ENCODE assay signal across 20 cellular contexts in genomic region chr11:8291421-8292350, GRCh38. TPM values are rescaled to one million over a fixed set of nuclear protein-coding genes. Genes with fewer than 3 reads are reported as not detected.
DNase-seq lines count a peak whose midpoint lies in the region; ATAC-seq and TF ChIP-seq lines count a peak whose summit lies in the region.
"Had no signal": no experiment of that assay in that cellular context is flagged by ENCODE, and none has a peak within 500 bp of the region (broad histone marks: within the 10 kb centered on the region; RNA-seq: fewer than 3 reads in every experiment).

No MANE protein-coding gene starts in this region.

- DNase-seq in H7 (peak; percentile 22), Peyer's patch (peak in 2 of 3 donors; percentile 19 to 24), lower leg skin (ENCODE audit: low spot score in 2 of 2) (peak; percentile 9 to 66), pons (ENCODE audit: low spot score) (peak; percentile 69), NCI-H1694 treated with DMSO at 0.1 percent for 48 hours (lab: John Stamatoyannopoulos, UW) (no peak), MG63 (no peak)
- DNase-seq in activated CD4-positive, alpha-beta T cell treated with anti-CD3 and anti-CD28 coated beads for 36 hours: no peak
- DNase-seq: ACHN; Calu3; CD4-positive, alpha-beta T cell; HCEC 1CT; IMR-90; Kasumi-1; MV-4-11; NCI-H1417 treated with DMSO at 0.1 percent for 48 hours; NCI-H2081 treated with DMSO at 0.1 percent for 48 hours; NCI-H2227 treated with DMSO at 0.1 percent for 48 hours; NCI-H524 treated with DMSO at 0.1 percent for 48 hours; NK-92 treated with Interleukin-12 subunit alpha and Interleukin-12 subunit beta, amount 100 ng/mL, for 24 hours; OCI-M1 had no signal

- no peaks in the 10 kb centered on the region for H3K4me1 Mint-ChIP-seq in activated CD4-positive, alpha-beta T cell treated with anti-CD3 and anti-CD28 coated beads for 36 hours

- H3K4me3 ChIP-seq in H7 (ENCODE audit: insufficient read depth, low read depth, low read length) (no peak overlapping the region), Peyer's patch (no peak overlapping the region), lower leg skin (ENCODE audit: low read depth, poor library complexity, severe bottlenecking) (no peak overlapping the region), MG63 (no peak overlapping the region)

- CTCF ChIA-PET in activated CD4-positive, alpha-beta T cell treated with anti-CD3 and anti-CD28 coated beads for 36 hours (lab: Charles Lee): interaction anchor here (0.6 kb wide), 1 partner anchor 26 kb away, joined by 3 read pairs; no protein-coding TSS in a partner anchor

- intact Hi-C loops in lower leg skin (cut with DNase I; ENCODE audit: low total_unique reads): no loop called here
- intact Hi-C loops in activated CD4-positive, alpha-beta T cell treated with anti-CD3 and anti-CD28 coated beads for 36 hours (cut with DNase I, micrococcal nuclease): no loop called here

- no peaks in the 10 kb centered on the region for H3K27me3 ChIP-seq in H7 (ENCODE audit: control insufficient read depth, insufficient read depth, low read length)
- no peaks in the 10 kb centered on the region for H3K27me3 ChIP-seq in Peyer's patch
- no peaks in the 10 kb centered on the region for H3K27me3 ChIP-seq in MG63

- no peak overlapping the region for H3K27ac ChIP-seq in Peyer's patch

- H3K9me3 Mint-ChIP-seq in activated CD4-positive, alpha-beta T cell treated with anti-CD3 and anti-CD28 coated beads for 36 hours (ENCODE audit: low read depth): no peaks in the 10 kb centered on the region
- H3K9me3 Mint-ChIP-seq: CD4-positive, alpha-beta T cell had no signal

- H3K36me3 ChIP-seq in H7 (replicated peaks; ENCODE audit: control insufficient read depth, insufficient read depth, low read length): no peaks in the 10 kb centered on the region
- no peaks in the 10 kb centered on the region for H3K36me3 ChIP-seq in Peyer's patch
- no peaks in the 10 kb centered on the region for H3K36me3 ChIP-seq in MG63

- TF ChIP-seq POLR2A in Peyer's patch (IDR thresholded peaks at IDR 0.05): no peak
- no peak for TF ChIP-seq POLR2A in lower leg skin (IDR thresholded peaks at IDR 0.05)

- H3K36me3 Mint-ChIP-seq in activated CD4-positive, alpha-beta T cell treated with anti-CD3 and anti-CD28 coated beads for 36 hours (ENCODE audit: low read depth): no peaks in the 10 kb centered on the region

- 87 to 88% methylated on average over 10 to 11 of the region's 11 CpGs for WGBS in lower leg skin, 2 donors

- no peak overlapping the region for H3K4me3 Mint-ChIP-seq in activated CD4-positive, alpha-beta T cell treated with anti-CD3 and anti-CD28 coated beads for 36 hours
- H3K4me3 Mint-ChIP-seq: CD4-positive, alpha-beta T cell had no signal

- no peak overlapping the region for H3K27ac Mint-ChIP-seq in activated CD4-positive, alpha-beta T cell treated with anti-CD3 and anti-CD28 coated beads for 36 hours
- H3K27ac Mint-ChIP-seq: CD4-positive, alpha-beta T cell had no signal

- no peak for ATAC-seq in activated CD4-positive, alpha-beta T cell treated with anti-CD3 and anti-CD28 coated beads for 36 hours

- no peaks in the 10 kb centered on the region for H3K9me3 ChIP-seq in Peyer's patch
- H3K9me3 ChIP-seq in MG63: no peaks in the 10 kb centered on the region

- H3K27me3 Mint-ChIP-seq in activated CD4-positive, alpha-beta T cell treated with anti-CD3 and anti-CD28 coated beads for 36 hours: no peaks in the 10 kb centered on the region
- H3K27me3 Mint-ChIP-seq: CD4-positive, alpha-beta T cell had no signal

- H3K4me1 ChIP-seq in Peyer's patch: no peaks in the 10 kb centered on the region

- TF ChIP-seq CTCF in Peyer's patch (IDR thresholded peaks at IDR 0.05) (no peak), lower leg skin (IDR thresholded peaks at IDR 0.05) (no peak)

- POLR2A ChIA-PET in activated CD4-positive, alpha-beta T cell treated with anti-CD3 and anti-CD28 coated beads for 36 hours (lab: Charles Lee): no interaction called here

RNA-seq across cellular contexts. Expression of gene LMO1, which starts 28.0 kb away (rescaled TPM):
- total RNA-seq in H7 (2014; rRNA removed; shearing (Covaris generic)): 0.22 and 0.94 TPM in 2 replicates
- total RNA-seq in Peyer's patch (not detected), lower leg skin (10 to 100 TPM in 1 of 4 donors, 1 to 10 TPM in 3; 7.0 to 19.3 (median 8.4) TPM)
- total RNA-seq in MG63 (2014; rRNA removed; shearing (Covaris generic); ENCODE audit: low replicate concordance): not detected in 2 replicates
- total RNA-seq in activated CD4-positive, alpha-beta T cell treated with anti-CD3 and anti-CD28 coated beads for 36 hours: not detected
- total RNA-seq: Calu3; CD4-positive, alpha-beta T cell; IMR-90 had no signal

Comparison
In these comparisons a context has a peak if more than half of its experiments do, and no peak if none do; other contexts are left out.
1. DNase-seq: peak in H7 (single experiment), Peyer's patch (2 of 3), lower leg skin (2 of 2) and pons (single experiment); none in NCI-H1694 treated with DMSO at 0.1 percent for 48 hours (single experiment), MG63 (single experiment) and activated CD4-positive, alpha-beta T cell treated with anti-CD3 and anti-CD28 coated beads for 36 hours (single experiment).